In the genomic region with DNA sequence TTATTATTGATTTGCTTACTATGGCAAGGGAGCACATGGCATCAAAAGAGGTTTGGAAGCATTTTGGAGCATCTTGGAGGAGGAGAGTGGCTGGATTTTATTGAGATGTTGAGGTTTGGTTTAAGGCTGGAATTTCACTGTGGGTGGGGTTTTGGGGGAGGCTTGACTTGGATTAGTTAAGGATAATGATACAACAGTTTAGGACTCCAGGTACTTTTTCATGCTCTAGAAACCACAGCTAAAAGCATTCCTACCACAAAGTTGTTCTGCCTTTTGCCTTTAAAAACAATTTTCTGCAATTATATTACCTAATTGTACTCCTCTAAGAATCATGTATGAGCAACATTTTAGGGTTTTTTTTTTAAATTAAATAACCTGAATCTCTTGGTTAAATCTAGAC, we compare ENCODE assay signal across 28 cellular contexts.
"Had no signal": no experiment of that assay in that cellular context is flagged by ENCODE, and none has a peak within 500 bp of the region (broad histone marks: within the 10 kb centered on the region; RNA-seq: fewer than 3 reads in every experiment).

No MANE protein-coding gene starts in this region.

- H3K27me3 Mint-ChIP-seq: activated CD8-positive, alpha-beta T cell treated with anti-CD3 and anti-CD28 coated beads for 36 hours had no signal

- H3K9me3 Mint-ChIP-seq: activated CD8-positive, alpha-beta T cell treated with anti-CD3 and anti-CD28 coated beads for 36 hours; endodermal cell; immature natural killer cell; nephron progenitor cell; stimulated activated naive CD8-positive, alpha-beta T cell treated with anti-CD3 and anti-CD28 coated beads, Interleukin-15, Interleukin-2, amounts not matched to agents 100 ng/mL and 50 ng/mL, for 24 hours had no signal

- H3K4me3 Mint-ChIP-seq: endodermal cell, mesothelial cell of epicardium, nephron progenitor cell had no signal

- H3K27me3 ChIP-seq: body of pancreas, hepatocyte, pancreas, tibial artery had no signal

- H3K27ac Mint-ChIP-seq: endodermal cell, mesothelial cell of epicardium, nephron progenitor cell had no signal

- H3K36me3 ChIP-seq: WERI-Rb-1 had no signal

- ATAC-seq: activated CD8-positive, alpha-beta memory T cell treated with anti-CD3 and anti-CD28 coated beads, Interleukin-2, amount 10 ng/mL, durations not matched to agents 7 days and 5 days; activated CD8-positive, alpha-beta T cell treated with anti-CD3 and anti-CD28 coated beads for 36 hours; body of pancreas; pancreas; psoas muscle; right cardiac atrium had no signal

- DNase-seq: activated CD4-positive, alpha-beta T cell treated with anti-CD3 and anti-CD28 coated beads, Interleukin-2, amount 10 ng/mL, durations not matched to agents 7 days and 5 days; activated CD4-positive, CD25-positive, alpha-beta regulatory T cell treated with anti-CD3 and anti-CD28 coated beads, Interleukin-2, amount 50 U/mL, for 72 hours; activated CD8-positive, alpha-beta memory T cell treated with anti-CD3 and anti-CD28 coated beads, Interleukin-2, amount 10 ng/mL, durations not matched to agents 7 days and 5 days; activated CD8-positive, alpha-beta T cell treated with anti-CD3 and anti-CD28 coated beads for 36 hours; activated effector memory CD4-positive, alpha-beta T cell treated with anti-CD3 and anti-CD28 coated beads, Interleukin-2, amount 50 U/mL, for 16 hours; activated naive CD4-positive, alpha-beta T cell treated with anti-CD3 and anti-CD28 coated beads, Interleukin-2, amount 50 U/mL, for 16 hours; activated T-cell treated with anti-CD3 and anti-CD28 coated beads for 4 hours; amygdala; body of pancreas; caudate nucleus; endodermal cell; foreskin fibroblast; immature natural killer cell; left ventricle myocardium inferior; nephron progenitor cell; pancreas; psoas muscle; right cardiac atrium; stimulated activated CD4-positive, alpha-beta T cell treated with anti-CD3 and anti-CD28 coated beads, Interleukin-12 subunit alpha, Interleukin-12 subunit beta, amount 100 ng/mL, for 4 hours; substantia nigra; T-helper 1 cell; tibial artery; WERI-Rb-1 had no signal

- H3K4me3 ChIP-seq: body of pancreas, hepatocyte, left ventricle myocardium inferior, pancreas, psoas muscle had no signal

- FAIRE-seq: colon, pancreas, TTC549 had no signal

- H3K27ac ChIP-seq: hepatocyte, left ventricle myocardium inferior, pancreas, psoas muscle, WERI-Rb-1 had no signal

- H3K9me3 ChIP-seq: body of pancreas, left ventricle myocardium inferior, pancreas, psoas muscle, tibial artery had no signal
